8 cellular contexts compared by ENCODE assay signal in genomic region chr7:138125598-138126111, GRCh38.
DNase-seq lines count a peak whose midpoint lies in the region; ATAC-seq and TF ChIP-seq lines count a peak whose summit lies in the region.

No MANE protein-coding gene starts in this region.

- H3K27ac Mint-ChIP-seq in effector memory CD8-positive, alpha-beta T cell, result no peak overlapping the region

- peaks cover 14% of the 10 kb centered on the region for H3K4me1 ChIP-seq in ACC112 (ENCODE audit: control insufficient read depth, insufficient read depth, low read length, unreplicated experiment)

- H2AFZ ChIP-seq in ACC112 (ENCODE audit: low read length, unreplicated experiment), result peak overlapping the region; percentile 21

- H3K9me3 Mint-ChIP-seq in effector memory CD8-positive, alpha-beta T cell, result no peaks in the 10 kb centered on the region

- no peak overlapping the region for H3K4me3 Mint-ChIP-seq in effector memory CD8-positive, alpha-beta T cell

- no peak for DNase-seq in effector memory CD8-positive, alpha-beta T cell
- DNase-seq in 8988T (no peak), coronary artery (ENCODE audit: low spot score) (no peak), anterior cingulate cortex (lab: John Stamatoyannopoulos, UW) (no peak)
- DNase-seq in activated naive CD4-positive, alpha-beta T cell treated with Interleukin-2 at 50 U/mL for 16 hours, result no peak

- no peaks in the 10 kb centered on the region for H3K4me1 Mint-ChIP-seq in effector memory CD8-positive, alpha-beta T cell (ENCODE audit: low read depth in 2 of 2)

- H3K79me2 ChIP-seq in ACC112 (ENCODE audit: control insufficient read depth, insufficient read depth, low read length, unreplicated experiment), result no peaks in the 10 kb centered on the region

- peak overlapping the region; percentile 36 for H3K27ac ChIP-seq in ACC112 (ENCODE audit: low read depth, low read length)
- no peak overlapping the region for H3K27ac ChIP-seq in coronary artery

- H3K36me3 Mint-ChIP-seq in effector memory CD8-positive, alpha-beta T cell (ENCODE audit: insufficient read depth), result no peaks in the 10 kb centered on the region

- peaks cover 12% of the 10 kb centered on the region; the same call in 1 of the 2 replicates for H3K27me3 ChIP-seq in ACC112 (ENCODE audit: insufficient read depth, low read length)

- H3K36me3 ChIP-seq in ACC112 (ENCODE audit: insufficient read depth, low read length), result no peaks in the 10 kb centered on the region

- H3K4me3 ChIP-seq in ACC112 (ENCODE audit: low read depth, low read length) (no peak overlapping the region), coronary artery (no peak overlapping the region)

- TF ChIP-seq CTCF in coronary artery (IDR thresholded peaks at IDR 0.05), result no peak

- peaks cover 0 to 4% of the 10 kb centered on the region in 2 donors for H3K27me3 Mint-ChIP-seq in effector memory CD8-positive, alpha-beta T cell

- ATAC-seq in GM19328 (IDR thresholded peaks at IDR 0.05; ENCODE audit: unreplicated experiment) (peak; percentile 89), HG03469 (IDR thresholded peaks at IDR 0.05; ENCODE audit: unreplicated experiment) (peak; percentile 90)
- peak; percentile 12 for ATAC-seq in effector memory CD8-positive, alpha-beta T cell (replicated peaks)

Comparison
In these comparisons a context has a peak if more than half of its experiments do, and no peak if none do; other contexts are left out.
1. ATAC-seq: peak in every context shown above with its lines; median percentile 90 in HG03469; 89 in GM19328; 12 in effector memory CD8-positive, alpha-beta T cell.